Comparison of ENCODE assay signal across 8 cellular contexts in the genomic region with DNA sequence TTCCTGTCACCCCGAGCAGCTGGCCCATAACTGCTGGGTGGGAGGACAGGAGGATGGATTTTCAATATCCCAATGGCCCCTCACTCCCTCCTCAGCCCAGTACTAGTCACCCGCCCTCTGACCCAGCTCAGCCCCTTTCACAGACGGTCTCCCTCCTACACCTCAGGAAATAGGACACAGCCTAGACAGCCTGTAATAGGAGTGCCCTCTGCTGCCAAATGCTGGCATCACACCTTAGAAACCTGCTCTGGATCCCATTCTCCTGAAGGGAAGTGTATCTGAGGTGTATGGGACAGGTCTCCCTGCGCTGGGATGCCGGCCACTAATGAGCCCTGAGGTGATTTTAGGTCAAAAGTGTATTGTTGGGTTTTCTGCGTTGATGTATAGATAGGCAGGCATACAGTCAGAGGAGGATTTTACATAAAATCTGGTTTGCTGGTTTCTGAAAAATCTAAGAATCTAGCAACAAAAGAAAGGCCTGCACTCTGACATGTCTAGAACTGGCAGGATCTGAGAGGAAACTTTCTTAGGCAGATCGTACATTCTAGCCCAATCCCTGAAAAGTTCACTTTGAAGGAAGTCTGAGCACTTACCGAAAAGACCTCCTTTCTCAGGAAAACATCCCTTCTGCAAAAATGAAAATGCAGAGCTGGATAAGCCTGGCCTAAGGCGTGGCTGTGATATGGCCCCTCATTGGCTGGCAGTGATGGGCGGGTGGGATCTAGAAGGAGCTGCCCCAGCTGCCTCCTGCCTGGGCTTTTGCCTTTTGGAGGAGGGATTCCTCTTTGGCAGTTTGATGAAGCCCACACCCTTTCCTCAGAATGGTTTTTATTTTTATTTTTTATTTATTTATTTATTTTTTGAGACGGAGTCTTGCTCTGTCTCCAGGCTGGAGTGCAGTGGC.
DNase-seq lines count a peak whose midpoint lies in the region; ATAC-seq and TF ChIP-seq lines count a peak whose summit lies in the region.

No MANE protein-coding gene starts in this region.

- ATAC-seq in HG02981 (IDR thresholded peaks at IDR 0.05; ENCODE audit: unreplicated experiment), result peak; percentile 65

- DNase-seq in GM13977 (ENCODE audit: low spot score) (peak; percentile 72), NCI-H2081 (lab: John Stamatoyannopoulos, UW) (peak; percentile 61 to 80), T1000 (lab: John Stamatoyannopoulos, UW) (peak; percentile 54), brain microvascular endothelial cell (peak; percentile 79), iPS-NIHi7 (ENCODE audit: extremely low spot score) (peak; percentile 81)
- peak; percentile 77 for DNase-seq in stimulated activated CD4-positive, alpha-beta T cell treated with anti-CD3 and anti-CD28 coated beads, Interleukin-15, amount 100 ng/mL, for 24 hours

- no peaks in the 10 kb centered on the region for H3K36me3 ChIP-seq in brain microvascular endothelial cell (replicated peaks)

- in situ Hi-C loops in GM13977 (cut with MboI; ENCODE audit: low pct_unique_long_range_greater_than_20kb, low sequenced_read_pairs, unreplicated experiment) (no loop called here), brain microvascular endothelial cell (cut with HindIII; ENCODE audit: low pct_ligation_motif_present, low sequenced_read_pairs) (no loop called here)

- no peak overlapping the region for H3K27ac ChIP-seq in 22Rv1
- H3K27ac ChIP-seq in brain microvascular endothelial cell, result no peak overlapping the region

- H3K4me3 ChIP-seq in brain microvascular endothelial cell (ENCODE audit: low read depth, low read length), result no peak overlapping the region

- H3K27me3 ChIP-seq in brain microvascular endothelial cell (replicated peaks), result no peaks in the 10 kb centered on the region

- TF ChIP-seq CTCF in 22Rv1 (IDR thresholded peaks at IDR 0.05), result peak; percentile 91
- peak; percentile 78 for TF ChIP-seq CTCF in GM13977 (IDR thresholded peaks at IDR 0.05; ENCODE audit: extremely low read depth, insufficient read depth, missing control alignments)
- peak; percentile 97 for TF ChIP-seq CTCF in brain microvascular endothelial cell (IDR thresholded peaks at IDR 0.05; ENCODE audit: low read depth, low read length, missing control alignments)
